20 cellular contexts compared by ENCODE assay signal in genomic region chr21:39799178-39799577, GRCh38.
DNase-seq lines count a peak whose midpoint lies in the region; ATAC-seq and TF ChIP-seq lines count a peak whose summit lies in the region.
"Had no signal": no experiment of that assay in that cellular context is flagged by ENCODE, and none has a peak within 500 bp of the region (broad histone marks: within the 10 kb centered on the region; RNA-seq: fewer than 3 reads in every experiment).

No MANE protein-coding gene starts in this region.

- intact Hi-C loops in head of caudate nucleus (cut with DNase I): no loop called here

- no peak for TF ChIP-seq CTCF in VCaP (conservative IDR thresholded peaks at IDR 0.05)

- DNase-seq in head of caudate nucleus (peak in 32 of 42 donors; percentile 4 to 58 (median 24)), hippocampal formation (lab: John Stamatoyannopoulos, UW) (peak; percentile 12 to 21), superior temporal gyrus (ENCODE audit: extremely low spot score) (peak; percentile 64), GDM1 (lab: John Stamatoyannopoulos, UW) (no peak)
- DNase-seq: Caco-2; CD4-positive, alpha-beta memory T cell; DMS 273 treated with DMSO at 0.1 percent for 48 hours; DMS79 treated with DMSO at 0.1 percent for 48 hours; Karpas-422; NCI-H1694 treated with DMSO at 0.1 percent for 48 hours; NCI-H2081 treated with DMSO at 0.1 percent for 48 hours; NCI-H2171 treated with DMSO at 0.1 percent for 48 hours; NCI-H524 treated with DMSO at 0.1 percent for 48 hours; NCI-H82; SHP77 had no signal

- ATAC-seq in GM18519 (IDR thresholded peaks at IDR 0.05; ENCODE audit: low FRiP score, unreplicated experiment) (no peak), GM19328 (IDR thresholded peaks at IDR 0.05; ENCODE audit: unreplicated experiment) (no peak)

- peak overlapping the region; percentile 62 for H3K27ac ChIP-seq in VCaP
- H3K27ac ChIP-seq: BLaER1, SK-N-MC had no signal
